In genomic region chr2:238066218-238066617, GRCh38 we compare ENCODE assay signal across 12 cellular contexts. TPM values are rescaled to one million over a fixed set of nuclear protein-coding genes. Genes with fewer than 3 reads are reported as not detected.
"Had no signal": no experiment of that assay in that cellular context is flagged by ENCODE, and none has a peak within 500 bp of the region (broad histone marks: within the 10 kb centered on the region; RNA-seq: fewer than 3 reads in every experiment).

No MANE protein-coding gene starts in this region.

- ATAC-seq: body of pancreas, left ventricle myocardium superior had no signal

- H3K9me3 Mint-ChIP-seq: activated B cell treated with CpG ODN at 0.5 μM for 24 hours, immature natural killer cell had no signal

- H3K27ac Mint-ChIP-seq: activated B cell treated with CpG ODN at 0.5 μM for 24 hours, immature natural killer cell had no signal

- H3K4me3 Mint-ChIP-seq: activated B cell treated with CpG ODN at 0.5 μM for 24 hours, immature natural killer cell had no signal

- DNase-seq: activated B cell treated with CpG ODN at 0.5 μM for 24 hours; body of pancreas; dermis blood vessel endothelial cell; effector memory CD4-positive, alpha-beta T cell; esophagus squamous epithelium; immature natural killer cell; left ventricle myocardium superior; occipital lobe; retina; SJCRH30; stimulated activated naive CD4-positive, alpha-beta T cell; uterus had no signal

- H3K27me3 Mint-ChIP-seq: activated B cell treated with CpG ODN at 0.5 μM for 24 hours had no signal

RNA-seq across cellular contexts. Expression of gene ESPNL, which starts 33.9 kb away (rescaled TPM):
- total RNA-seq: body of pancreas, dermis blood vessel endothelial cell, left ventricle myocardium superior had no signal
